Comparison of ENCODE assay signal across 8 cellular contexts in the genomic region with DNA sequence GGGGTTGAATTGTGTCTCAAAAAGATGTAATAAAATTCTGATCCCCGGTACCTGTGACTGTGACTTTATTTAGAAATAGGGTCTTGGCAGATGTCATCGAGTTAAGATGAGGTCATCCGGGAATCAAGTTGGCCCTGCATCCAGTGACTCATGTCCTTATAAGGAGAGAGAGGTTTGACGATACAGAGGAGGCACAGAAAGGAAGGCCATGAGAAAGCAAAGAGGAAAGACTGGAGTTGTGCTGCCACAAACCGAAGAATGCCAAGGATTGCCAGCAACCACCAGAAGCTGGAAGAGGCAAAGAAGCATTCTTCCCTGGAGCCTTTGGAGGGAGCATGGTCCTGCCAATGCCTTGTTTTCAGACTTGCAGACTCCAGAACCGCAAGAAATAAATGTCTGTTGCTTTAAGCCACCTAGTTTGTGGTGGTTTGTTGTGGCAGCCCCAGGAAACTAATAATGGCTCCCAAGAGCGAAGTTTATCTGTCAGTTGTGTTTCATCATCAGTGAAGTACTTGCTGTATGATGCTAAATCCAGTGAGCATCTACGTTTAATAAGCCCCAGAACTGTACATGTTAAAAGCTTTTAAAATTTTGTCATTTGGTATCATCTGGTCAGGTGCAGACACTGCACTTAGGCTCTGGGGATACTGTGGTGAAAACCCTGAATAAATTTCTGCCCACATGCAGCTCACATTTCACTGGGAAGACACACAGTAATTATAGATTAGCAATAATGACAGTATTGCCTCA.
DNase-seq lines count a peak whose midpoint lies in the region; ATAC-seq and TF ChIP-seq lines count a peak whose summit lies in the region.

No MANE protein-coding gene starts in this region.

- H3K9me3 ChIP-seq in SJSA1 (replicated peaks) (no peaks in the 10 kb centered on the region), smooth muscle cell (replicated peaks; ENCODE audit: low read depth) (no peaks in the 10 kb centered on the region)
- no peaks in the 10 kb centered on the region for H3K9me3 ChIP-seq in CD8-positive, alpha-beta T cell (ENCODE audit: low read length)

- no peak overlapping the region for H2AFZ ChIP-seq in smooth muscle cell (ENCODE audit: low read depth)

- peaks cover 19% of the 10 kb centered on the region for H3K36me3 Mint-ChIP-seq in activated CD8-positive, alpha-beta memory T cell treated with anti-CD3 and anti-CD28 coated beads, Interleukin-2, amount 10 ng/mL, durations not matched to agents 7 days and 5 days
- peaks cover 30% of the 10 kb centered on the region for H3K36me3 Mint-ChIP-seq in stimulated activated memory B cell treated with anti-CD40 and anti-IgM and Interleukin-4, amounts not matched to agents 10 μg/mL and 1 μg/mL and 100 μg/mL, for 72 hours
- peaks cover 18% of the 10 kb centered on the region for H3K36me3 Mint-ChIP-seq in CD8-positive, alpha-beta T cell

- no peak for DNase-seq in activated CD8-positive, alpha-beta memory T cell treated with anti-CD3 and anti-CD28 coated beads, Interleukin-2, amount 10 ng/mL, durations not matched to agents 7 days and 5 days
- no peak for DNase-seq in activated CD8-positive, alpha-beta memory T cell treated with anti-CD3 and anti-CD28 coated beads for 24 hours
- DNase-seq in SJSA1 (ENCODE audit: low read depth in 1 of 2, low spot score in 2 of 2) (peak; percentile 70 to 78), fibroblast of gingiva (ENCODE audit: low read depth) (peak; percentile 97), smooth muscle cell (lab: John Stamatoyannopoulos, UW; ENCODE audit: unreplicated experiment) (no peak), NCI-H69 (lab: John Stamatoyannopoulos, UW) (no peak)
- no peak for DNase-seq in CD8-positive, alpha-beta T cell

- H3K4me3 ChIP-seq in SJSA1 (no peak overlapping the region), smooth muscle cell (no peak overlapping the region)
- H3K4me3 ChIP-seq in CD8-positive, alpha-beta T cell (ENCODE audit: low read depth, low read length): no peak overlapping the region

- H3K27ac ChIP-seq in SJSA1 (peak overlapping the region; percentile 41), smooth muscle cell (ENCODE audit: low read depth) (peak overlapping the region; percentile 41)
- H3K27ac ChIP-seq in CD8-positive, alpha-beta T cell (ENCODE audit: low read depth, low read length): no peak overlapping the region

- CTCF ChIA-PET in activated CD8-positive, alpha-beta memory T cell treated with anti-CD3 and anti-CD28 coated beads, Interleukin-2, amount 10 ng/mL, durations not matched to agents 7 days and 5 days (lab: Charles Lee): no interaction called here
- CTCF ChIA-PET in CD8-positive, alpha-beta T cell (lab: Charles Lee): no interaction called here

- intact Hi-C loops in CD8-positive, alpha-beta T cell (cut with DNase I, micrococcal nuclease): loop anchor here in 1 of 2 experiments (5.0 kb wide), 1 partner anchor 34 kb away; no protein-coding TSS in a partner anchor

- H3K9ac ChIP-seq in smooth muscle cell (ENCODE audit: low read depth): no peak overlapping the region

- H4K20me1 ChIP-seq in smooth muscle cell (ENCODE audit: low read depth): peaks cover 32% of the 10 kb centered on the region

- TF ChIP-seq CTCF in smooth muscle cell (IDR thresholded peaks at IDR 0.05; ENCODE audit: borderline replicate concordance, insufficient read depth, poor library complexity, severe bottlenecking): no peak
- TF ChIP-seq CTCF in CD8-positive, alpha-beta T cell (IDR thresholded peaks at IDR 0.05): no peak

- H3K79me2 ChIP-seq in smooth muscle cell (ENCODE audit: low read depth): peaks cover 3% of the 10 kb centered on the region

- no peaks in the 10 kb centered on the region for H3F3A ChIP-seq in smooth muscle cell (ENCODE audit: low read depth)

- no peaks in the 10 kb centered on the region for H3K27me3 Mint-ChIP-seq in activated CD8-positive, alpha-beta memory T cell treated with anti-CD3 and anti-CD28 coated beads, Interleukin-2, amount 10 ng/mL, durations not matched to agents 7 days and 5 days
- H3K27me3 Mint-ChIP-seq in stimulated activated memory B cell treated with anti-CD40 and anti-IgM and Interleukin-4, amounts not matched to agents 10 μg/mL and 1 μg/mL and 100 μg/mL, for 72 hours: no peaks in the 10 kb centered on the region
- H3K27me3 Mint-ChIP-seq in CD8-positive, alpha-beta T cell (ENCODE audit: low read depth): no peaks in the 10 kb centered on the region

- H3K4me1 ChIP-seq in SJSA1 (replicated peaks) (peaks cover 49% of the 10 kb centered on the region), smooth muscle cell (ENCODE audit: low read depth) (peaks cover 13% of the 10 kb centered on the region)
- H3K4me1 ChIP-seq in CD8-positive, alpha-beta T cell (ENCODE audit: insufficient read depth, low read length): peaks cover 11% of the 10 kb centered on the region

- H3K4me1 Mint-ChIP-seq in activated CD8-positive, alpha-beta memory T cell treated with anti-CD3 and anti-CD28 coated beads, Interleukin-2, amount 10 ng/mL, durations not matched to agents 7 days and 5 days: peaks cover 25% of the 10 kb centered on the region
- peaks cover 22% of the 10 kb centered on the region for H3K4me1 Mint-ChIP-seq in stimulated activated memory B cell treated with anti-CD40 and anti-IgM and Interleukin-4, amounts not matched to agents 10 μg/mL and 1 μg/mL and 100 μg/mL, for 72 hours
- peaks cover 72% of the 10 kb centered on the region for H3K4me1 Mint-ChIP-seq in CD8-positive, alpha-beta T cell (ENCODE audit: low read depth)

- H3K36me3 ChIP-seq in SJSA1: peaks cover 17% of the 10 kb centered on the region
- H3K36me3 ChIP-seq in smooth muscle cell (ENCODE audit: low read depth): no peaks in the 10 kb centered on the region
- no peaks in the 10 kb centered on the region for H3K36me3 ChIP-seq in CD8-positive, alpha-beta T cell (ENCODE audit: insufficient read depth, low read length)

- H3K4me3 Mint-ChIP-seq in activated CD8-positive, alpha-beta memory T cell treated with anti-CD3 and anti-CD28 coated beads, Interleukin-2, amount 10 ng/mL, durations not matched to agents 7 days and 5 days: no peak overlapping the region
- no peak overlapping the region for H3K4me3 Mint-ChIP-seq in stimulated activated memory B cell treated with anti-CD40 and anti-IgM and Interleukin-4, amounts not matched to agents 10 μg/mL and 1 μg/mL and 100 μg/mL, for 72 hours
- H3K4me3 Mint-ChIP-seq in CD8-positive, alpha-beta T cell: no peak overlapping the region

- POLR2A ChIA-PET in CD8-positive, alpha-beta T cell (lab: Charles Lee): interaction anchor here (1.0 kb wide), 1 partner anchor 117 kb away, joined by 3 read pairs; no protein-coding TSS in a partner anchor

- H3K27me3 ChIP-seq in SJSA1 (replicated peaks): no peaks in the 10 kb centered on the region
- no peaks in the 10 kb centered on the region for H3K27me3 ChIP-seq in smooth muscle cell (ENCODE audit: low read depth)
- no peaks in the 10 kb centered on the region for H3K27me3 ChIP-seq in CD8-positive, alpha-beta T cell (ENCODE audit: insufficient read depth, low read length)

- peak overlapping the region; percentile 69 for H3K27ac Mint-ChIP-seq in activated CD8-positive, alpha-beta memory T cell treated with anti-CD3 and anti-CD28 coated beads, Interleukin-2, amount 10 ng/mL, durations not matched to agents 7 days and 5 days
- no peak overlapping the region for H3K27ac Mint-ChIP-seq in stimulated activated memory B cell treated with anti-CD40 and anti-IgM and Interleukin-4, amounts not matched to agents 10 μg/mL and 1 μg/mL and 100 μg/mL, for 72 hours
- H3K27ac Mint-ChIP-seq in CD8-positive, alpha-beta T cell: no peak overlapping the region

- ATAC-seq in activated CD8-positive, alpha-beta memory T cell treated with anti-CD3 and anti-CD28 coated beads, Interleukin-2, amount 10 ng/mL, durations not matched to agents 7 days and 5 days: peak; percentile 52
- ATAC-seq in stimulated activated memory B cell treated with anti-CD40 and anti-IgM and Interleukin-4, amounts not matched to agents 10 μg/mL and 1 μg/mL and 100 μg/mL, for 72 hours: no peak
- no peak for ATAC-seq in CD8-positive, alpha-beta T cell

- H3K4me2 ChIP-seq in smooth muscle cell: no peak overlapping the region

- 82% methylated on average over 8 of the region's 8 CpGs for WGBS in smooth muscle cell (ENCODE audit: low lambda C conversion rate)

- H3K9me3 Mint-ChIP-seq in activated CD8-positive, alpha-beta memory T cell treated with anti-CD3 and anti-CD28 coated beads, Interleukin-2, amount 10 ng/mL, durations not matched to agents 7 days and 5 days (ENCODE audit: low read depth): peaks cover 2% of the 10 kb centered on the region
- peaks cover 2% of the 10 kb centered on the region for H3K9me3 Mint-ChIP-seq in stimulated activated memory B cell treated with anti-CD40 and anti-IgM and Interleukin-4, amounts not matched to agents 10 μg/mL and 1 μg/mL and 100 μg/mL, for 72 hours
- no peaks in the 10 kb centered on the region for H3K9me3 Mint-ChIP-seq in CD8-positive, alpha-beta T cell

Comparison
In these comparisons a context has a peak if more than half of its experiments do, and no peak if none do; other contexts are left out.
1. DNase-seq: peak in SJSA1 (2 of 2) and fibroblast of gingiva (single experiment); none in activated CD8-positive, alpha-beta memory T cell treated with anti-CD3 and anti-CD28 coated beads, Interleukin-2, amount 10 ng/mL, durations not matched to agents 7 days and 5 days (single experiment), activated CD8-positive, alpha-beta memory T cell treated with anti-CD3 and anti-CD28 coated beads for 24 hours (single experiment), smooth muscle cell (single experiment), NCI-H69 (single experiment) and CD8-positive, alpha-beta T cell (0 of 7).